ENCODE assay signal across 31 cellular contexts in genomic region chr11:94452988-94453387, GRCh38. TPM values are rescaled to one million over a fixed set of nuclear protein-coding genes. Genes with fewer than 3 reads are reported as not detected.
DNase-seq lines count a peak whose midpoint lies in the region; ATAC-seq, FAIRE-seq and TF ChIP-seq lines count a peak whose summit lies in the region.
"Had no signal": no experiment of that assay in that cellular context is flagged by ENCODE, and none has a peak within 500 bp of the region (broad histone marks: within the 10 kb centered on the region; RNA-seq: fewer than 3 reads in every experiment).

No MANE protein-coding gene starts in this region.

- no peak for TF ChIP-seq CTCF in natural killer cell (IDR thresholded peaks at IDR 0.05)
- TF ChIP-seq CTCF in HEK293 (tag by site-specific recombination; IDR thresholded peaks at IDR 0.05): no peak
- TF ChIP-seq CTCF in OCI-LY7 (conservative IDR thresholded peaks at IDR 0.05; ENCODE audit: low read length): no peak
- no peak for TF ChIP-seq CTCF in K562 (IDR thresholded peaks at IDR 0.05 in 2 of 3, conservative IDR thresholded peaks at IDR 0.05 in 1 of 3; ENCODE audit: insufficient read depth in 2 of 3, low read depth in 1 of 3, low read length in 3 of 3)
- TF ChIP-seq CTCF in nephron progenitor cell (IDR thresholded peaks at IDR 0.05): no peak

- TSS peak; percentile 6 for BruUV-seq in OCI-LY7 (replicated peaks; lab: Mats Ljungman, UMichigan)
- no TSS peak for BruUV-seq in K562 (replicated peaks; lab: Mats Ljungman, UMichigan)

- H3K4me3 Mint-ChIP-seq in natural killer cell (peak overlapping the region; percentile 10), nephron progenitor cell (no peak overlapping the region)
- no peak overlapping the region for H3K4me3 Mint-ChIP-seq in natural killer cell treated with Interleukin-12 subunit alpha and Interleukin-12 subunit beta and Interleukin-15 and Interleukin-18, amount 100 ng/mL, for 72 hours
- H3K4me3 Mint-ChIP-seq: CD14-positive monocyte; CD4-positive, alpha-beta T cell; CD8-positive, alpha-beta T cell had no signal

- H3K27me3 Mint-ChIP-seq in natural killer cell (ENCODE audit: low read depth in 2 of 2) (no peaks in the 10 kb centered on the region), nephron progenitor cell (ENCODE audit: low read depth, poor library complexity) (no peaks in the 10 kb centered on the region)
- H3K27me3 Mint-ChIP-seq in natural killer cell treated with Interleukin-12 subunit alpha and Interleukin-12 subunit beta and Interleukin-15 and Interleukin-18, amount 100 ng/mL, for 72 hours: no peaks in the 10 kb centered on the region
- H3K27me3 Mint-ChIP-seq: CD4-positive, alpha-beta T cell had no signal

- no peak overlapping the region for H2AFZ ChIP-seq in OCI-LY7 (ENCODE audit: low read length)
- no peak overlapping the region for H2AFZ ChIP-seq in K562 (ENCODE audit: low read depth, low read length)

- DNase-seq in natural killer cell (no peak), OCI-LY7 (ENCODE audit: low spot score) (no peak), K562 (ENCODE audit: extremely low read depth in 1 of 4, low spot score in 3 of 4) (no peak), nephron progenitor cell (no peak), T-helper 9 cell (no peak), NCI-H1930 (lab: John Stamatoyannopoulos, UW) (no peak)
- no peak for DNase-seq in natural killer cell treated with Interleukin-12 subunit alpha and Interleukin-12 subunit beta and Interleukin-15 and Interleukin-18, amount 100 ng/mL, for 72 hours (ENCODE audit: low spot score)
- DNase-seq: 8988T; ACHN; BE2C; C1 segment of cervical spinal cord; CD4-positive, alpha-beta T cell; CD8-positive, alpha-beta T cell; COR-L47; DMS 273 treated with DMSO at 0.1 percent for 48 hours; DMS153; DMS53; DMS79; DND-41; EL; GDM1 had no signal

- TF ChIP-seq EP300 in K562 (IDR thresholded peaks at IDR 0.05; ENCODE audit: low read length): no peak

- no peaks in the 10 kb centered on the region for H3K9me2 ChIP-seq in OCI-LY7 (ENCODE audit: insufficient read depth, low read length)

- no peaks in the 10 kb centered on the region for H3K27me3 ChIP-seq in K562 (ENCODE audit: control insufficient read depth in 2 of 2, insufficient read depth in 2 of 2, low read length in 2 of 2)
- H3K27me3 ChIP-seq: BE2C, BLaER1 had no signal

- TF ChIP-seq RAD21 in K562 (CRISPR knock-in tag; conservative IDR thresholded peaks at IDR 0.05 in 1 of 2, IDR thresholded peaks at IDR 0.05 in 1 of 2): no peak

- no peaks in the 10 kb centered on the region for H3K36me3 Mint-ChIP-seq in natural killer cell
- H3K36me3 Mint-ChIP-seq in natural killer cell treated with Interleukin-12 subunit alpha and Interleukin-12 subunit beta and Interleukin-15 and Interleukin-18, amount 100 ng/mL, for 72 hours: peaks cover 6% of the 10 kb centered on the region
- peaks cover 28% of the 10 kb centered on the region for H3K36me3 Mint-ChIP-seq in nephron progenitor cell (ENCODE audit: low read depth)

- FAIRE-seq in K562 (lab: Jason Lieb, UNC): no peak
- FAIRE-seq: A204.1, GM12878, GM18507 had no signal

- H3K9me3 ChIP-seq in HEK293 (ENCODE audit: control insufficient read depth, insufficient read depth, low read depth, low read length) (no peaks in the 10 kb centered on the region), OCI-LY7 (ENCODE audit: low read length) (peaks cover 7% of the 10 kb centered on the region; the same call in 1 of the 2 replicates), K562 (replicated peaks; ENCODE audit: control insufficient read depth, insufficient read depth, low read depth, low read length) (no peaks in the 10 kb centered on the region)
- H3K9me3 ChIP-seq: BE2C had no signal

- intact Hi-C loops in natural killer cell (cut with micrococcal nuclease) (no loop called here), OCI-LY7 (cut with micrococcal nuclease; ENCODE audit: unreplicated experiment) (no loop called here), K562 (cut with micrococcal nuclease) (no loop called here)

- no peaks in the 10 kb centered on the region for H3K9me1 ChIP-seq in K562 (ENCODE audit: control insufficient read depth, insufficient read depth, low read length)

- peak overlapping the region in 1 of 2 donors; percentile 41 for H3K27ac Mint-ChIP-seq in natural killer cell
- H3K27ac Mint-ChIP-seq in natural killer cell treated with Interleukin-12 subunit alpha and Interleukin-12 subunit beta and Interleukin-15 and Interleukin-18, amount 100 ng/mL, for 72 hours: no peak overlapping the region
- no peak overlapping the region for H3K27ac Mint-ChIP-seq in nephron progenitor cell
- H3K27ac Mint-ChIP-seq: CD14-positive monocyte; CD4-positive, alpha-beta T cell; CD8-positive, alpha-beta T cell had no signal

- H3K4me2 ChIP-seq in OCI-LY7 (ENCODE audit: low read length) (no peak overlapping the region), K562 (ENCODE audit: insufficient read depth, low read length) (no peak overlapping the region)
- H3K4me2 ChIP-seq: BLaER1 had no signal

- WGBS in K562 (ENCODE audit: insufficient coverage, low coverage, missing lambda C conversion rate): 97% methylated on average over 2 of the region's 2 CpGs

- ATAC-seq in natural killer cell (no peak), K562 (no peak)
- no peak for ATAC-seq in natural killer cell treated with Interleukin-12 subunit alpha and Interleukin-12 subunit beta and Interleukin-15 and Interleukin-18, amount 100 ng/mL, for 72 hours
- ATAC-seq: CD8-positive, alpha-beta T cell; GM12878 had no signal

- H3K4me1 Mint-ChIP-seq in natural killer cell (peaks cover 6 to 11% of the 10 kb centered on the region in 2 donors), nephron progenitor cell (no peaks in the 10 kb centered on the region)
- peaks cover 10% of the 10 kb centered on the region in 2 donors for H3K4me1 Mint-ChIP-seq in natural killer cell treated with Interleukin-12 subunit alpha and Interleukin-12 subunit beta and Interleukin-15 and Interleukin-18, amount 100 ng/mL, for 72 hours (ENCODE audit: low read depth in 2 of 2)

- H3K9me3 Mint-ChIP-seq in natural killer cell (no peaks in the 10 kb centered on the region), nephron progenitor cell (no peaks in the 10 kb centered on the region)
- H3K9me3 Mint-ChIP-seq in natural killer cell treated with Interleukin-12 subunit alpha and Interleukin-12 subunit beta and Interleukin-15 and Interleukin-18, amount 100 ng/mL, for 72 hours: no peaks in the 10 kb centered on the region
- H3K9me3 Mint-ChIP-seq: CD4-positive, alpha-beta T cell had no signal

- H4K20me1 ChIP-seq in OCI-LY7 (ENCODE audit: insufficient read depth, low read length): no peaks in the 10 kb centered on the region
- no peaks in the 10 kb centered on the region for H4K20me1 ChIP-seq in K562 (replicated peaks; ENCODE audit: control insufficient read depth, insufficient read depth, low read length)
- H4K20me1 ChIP-seq: BLaER1 had no signal

- TF ChIP-seq POLR2A in K562 (conservative IDR thresholded peaks at IDR 0.05): no peak

- CTCF ChIA-PET in HEK293 (lab: Yijun Ruan, JAX) (interaction anchor here (0.7 kb wide), 1 partner anchor 516 kb away, joined by 3 read pairs; no protein-coding TSS in a partner anchor), OCI-LY7 (lab: Charles Lee; ENCODE audit: unreplicated experiment) (no interaction called here), K562 (lab: Yijun Ruan, JAX; ENCODE audit: low intra/inter-chr PET ratio) (interaction anchor here (0.7 kb wide), 1 partner anchor 559 kb away, joined by 4 read pairs; no protein-coding TSS in a partner anchor)

- H3K4me3 ChIP-seq in HEK293 (ENCODE audit: low read depth, low read length) (no peak overlapping the region), OCI-LY7 (ENCODE audit: low read depth, low read length, poor library complexity, severe bottlenecking) (no peak overlapping the region), K562 (no peak overlapping the region)
- H3K4me3 ChIP-seq: BLaER1, GM12878 had no signal

- H3K4me1 ChIP-seq in HEK293 (ENCODE audit: control insufficient read depth, insufficient read depth, low read length) (no peaks in the 10 kb centered on the region), OCI-LY7 (ENCODE audit: insufficient read depth, low read length, poor library complexity, severe bottlenecking) (no peaks in the 10 kb centered on the region), K562 (replicated peaks in 1 of 2; ENCODE audit: control insufficient read depth in 2 of 2, insufficient read depth in 2 of 2, low read length in 2 of 2) (peaks cover 0 to 6% of the 10 kb centered on the region in 2 experiments; a peak in 2 of 5 replicates)
- H3K4me1 ChIP-seq: BE2C, BLaER1 had no signal

- POLR2A ChIA-PET in HEK293 (lab: Yijun Ruan, JAX): no interaction called here
- POLR2A ChIA-PET in OCI-LY7 (lab: Charles Lee): no interaction called here
- POLR2A ChIA-PET in K562 (lab: Yijun Ruan, JAX): interaction anchor here (1.9 kb wide), 1 partner anchor 10 kb away, joined by 6 read pairs; no protein-coding TSS in a partner anchor

- H3K79me2 ChIP-seq in OCI-LY7 (ENCODE audit: insufficient read depth, low read depth, low read length): no peaks in the 10 kb centered on the region
- no peaks in the 10 kb centered on the region for H3K79me2 ChIP-seq in K562 (ENCODE audit: control insufficient read depth, insufficient read depth, low read length)

- H3K9ac ChIP-seq in K562 (ENCODE audit: insufficient read depth in 1 of 2, low read depth in 2 of 2, low read length in 2 of 2): no peak overlapping the region
- H3K9ac ChIP-seq: BLaER1 had no signal

- H3K36me3 ChIP-seq in HEK293 (ENCODE audit: control insufficient read depth in 2 of 2, insufficient read depth in 1 of 2, low read length in 2 of 2) (peaks cover 4 to 48% of the 10 kb centered on the region in 2 experiments; a peak in 2 of 3 replicates), OCI-LY7 (ENCODE audit: insufficient read depth, low read length) (peaks cover 76% of the 10 kb centered on the region), K562 (ENCODE audit: control insufficient read depth, insufficient read depth, low read length) (peaks cover 15% of the 10 kb centered on the region)

- in situ Hi-C loops in K562 (cut with MboI): no loop called here

- no peak overlapping the region for H3K27ac ChIP-seq in HEK293 (ENCODE audit: extremely low read depth, low read depth, low read length)
- no peak overlapping the region for H3K27ac ChIP-seq in OCI-LY7 (ENCODE audit: low read depth, low read length, poor library complexity, severe bottlenecking)
- H3K27ac ChIP-seq in K562 (ENCODE audit: extremely low read depth, low read depth, low read length): no peak overlapping the region
- H3K27ac ChIP-seq: BLaER1 had no signal

RNA-seq across cellular contexts. Expression of gene MRE11, which starts 40.7 kb away (rescaled TPM):
- total RNA-seq in natural killer cell: 10 to 100 TPM; 42.1 to 45.2 (median 43.8) TPM
- total RNA-seq in natural killer cell treated with Interleukin-12 subunit alpha and Interleukin-12 subunit beta and Interleukin-15 and Interleukin-18, amount 100 ng/mL, for 72 hours: 10 to 100 TPM; 27.7 to 57.7 TPM
- total RNA-seq in OCI-LY7 (2014; rRNA removed; shearing (Covaris generic)): 42.6 and 44.4 TPM in 2 replicates
- 62.1 and 64.8 TPM in 2 replicates for total RNA-seq in OCI-LY7 (2022)
- 31.5 and 107 TPM in 2 replicates for total RNA-seq in K562 (2011; cell fraction: chromatin; rRNA removed; ENCODE audit: low replicate concordance)
- 10.5 and 11.2 TPM in 2 replicates for total RNA-seq in K562 (2011; cell fraction: nucleolus; rRNA removed)
- total RNA-seq in K562 (2011; cell fraction: nucleoplasm; rRNA removed): 27.4 and 33.7 TPM in 2 replicates
- total RNA-seq in K562 (2014; rRNA removed): 18.3 and 21.3 TPM in 2 replicates
- total RNA-seq in K562 (2014; rRNA removed; fragmentation: Illumina TruSeq; extraction: Trizol): 45.2 and 59.6 TPM in 2 replicates
- 29.1 and 34.1 TPM in 2 replicates for total RNA-seq in K562 (2015; rRNA removed; fragmentation: Illumina TruSeq; extraction: Trizol)
- 30.4 and 34.1 TPM in 2 replicates for total RNA-seq in K562 (2021)
- polyA plus RNA-seq in K562 (2011; rRNA removed): 19.9 and 28.4 TPM in 2 replicates
- 3.9 and 7.2 TPM in 2 replicates for polyA plus RNA-seq in K562 (2011; cell fraction: cytosol; rRNA removed)
- 19.7 and 20.9 TPM in 2 replicates for polyA plus RNA-seq in K562 (2011; cell fraction: nucleus; rRNA removed)
- polyA plus RNA-seq in K562 (2012): 18.7 and 20.0 TPM in 2 replicates
- polyA plus RNA-seq in K562 (2014; fragmentation: Illumina TruSeq; extraction: Trizol): 30.3 and 30.9 TPM in 2 replicates
- 10 to 100 TPM; 21.0 to 29.1 TPM for polyA plus RNA-seq in K562 (2014; fragmentation: Nextera tagmentation; extraction: Ambion mirVana)
- polyA plus RNA-seq in K562 (2014; rRNA removed): 22.9 and 27.4 TPM in 2 replicates
- polyA minus RNA-seq in K562 (2011; rRNA and poly(A)+ RNA removed): 48.7 and 53.2 TPM in 2 replicates
- 12.4 and 15.9 TPM in 2 replicates for polyA minus RNA-seq in K562 (2011; cell fraction: cytosol; rRNA and poly(A)+ RNA removed)
- polyA minus RNA-seq in K562 (2011; cell fraction: nucleus; rRNA and poly(A)+ RNA removed): 32.0 and 42.8 TPM in 2 replicates

RNA-seq across cellular contexts. Expression of gene ANKRD49, which starts 40.8 kb away (rescaled TPM):
- total RNA-seq in natural killer cell: 10 to 100 TPM; 47.7 to 55.6 (median 52.6) TPM
- total RNA-seq in natural killer cell treated with Interleukin-12 subunit alpha and Interleukin-12 subunit beta and Interleukin-15 and Interleukin-18, amount 100 ng/mL, for 72 hours: 10 to 100 TPM; 18.0 to 23.7 TPM
- 26.1 and 29.2 TPM in 2 replicates for total RNA-seq in OCI-LY7 (2014; rRNA removed; shearing (Covaris generic))
- total RNA-seq in OCI-LY7 (2022): 26.8 and 28.8 TPM in 2 replicates
- 7.3 and 25.9 TPM in 2 replicates for total RNA-seq in K562 (2011; cell fraction: chromatin; rRNA removed; ENCODE audit: low replicate concordance)
- 3.8 and 7.8 TPM in 2 replicates for total RNA-seq in K562 (2011; cell fraction: nucleolus; rRNA removed)
- 10.2 and 17.6 TPM in 2 replicates for total RNA-seq in K562 (2011; cell fraction: nucleoplasm; rRNA removed)
- total RNA-seq in K562 (2014; rRNA removed): 13.4 and 17.1 TPM in 2 replicates
- total RNA-seq in K562 (2014; rRNA removed; fragmentation: Illumina TruSeq; extraction: Trizol): 30.6 and 39.4 TPM in 2 replicates
- total RNA-seq in K562 (2015; rRNA removed; fragmentation: Illumina TruSeq; extraction: Trizol): 32.0 and 32.2 TPM in 2 replicates
- total RNA-seq in K562 (2021): 16.7 and 17.0 TPM in 2 replicates
- 37.4 and 38.7 TPM in 2 replicates for polyA plus RNA-seq in K562 (2011; rRNA removed)
- 9.4 and 14.8 TPM in 2 replicates for polyA plus RNA-seq in K562 (2011; cell fraction: cytosol; rRNA removed)
- 26.4 and 43.0 TPM in 2 replicates for polyA plus RNA-seq in K562 (2011; cell fraction: nucleus; rRNA removed)
- polyA plus RNA-seq in K562 (2012): 16.3 and 20.2 TPM in 2 replicates
- 29.3 and 36.4 TPM in 2 replicates for polyA plus RNA-seq in K562 (2014; fragmentation: Illumina TruSeq; extraction: Trizol)
- 10 to 100 TPM; 28.8 to 43.5 TPM for polyA plus RNA-seq in K562 (2014; fragmentation: Nextera tagmentation; extraction: Ambion mirVana)
- polyA plus RNA-seq in K562 (2014; rRNA removed): 26.2 and 31.2 TPM in 2 replicates
- polyA minus RNA-seq in K562 (2011; rRNA and poly(A)+ RNA removed): 15.1 and 16.6 TPM in 2 replicates
- 4.2 and 8.3 TPM in 2 replicates for polyA minus RNA-seq in K562 (2011; cell fraction: cytosol; rRNA and poly(A)+ RNA removed)
- polyA minus RNA-seq in K562 (2011; cell fraction: nucleus; rRNA and poly(A)+ RNA removed): 10.2 and 24.4 TPM in 2 replicates

RNA-seq across cellular contexts. Expression of gene GPR83, which starts 51.8 kb away (rescaled TPM):
- total RNA-seq in natural killer cell (under 1 TPM; 0.26 to 0.55 (median 0.32) TPM), OCI-LY7 (2022) (0.10 TPM in 1 of 2 replicates, not detected in the other), K562 (2014; rRNA removed) (0.12 TPM in 1 of 2 replicates, not detected in the other), K562 (2014; rRNA removed; fragmentation: Illumina TruSeq; extraction: Trizol) (0.07 and 0.10 TPM in 2 replicates), K562 (2015; rRNA removed; fragmentation: Illumina TruSeq; extraction: Trizol) (0.04 and 0.19 TPM in 2 replicates), K562 (2021) (0.07 and 0.13 TPM in 2 replicates)
- under 1 TPM in 1 of 2 donors, not detected in 1; 0.31 TPM for total RNA-seq in natural killer cell treated with Interleukin-12 subunit alpha and Interleukin-12 subunit beta and Interleukin-15 and Interleukin-18, amount 100 ng/mL, for 72 hours
- 0.03 TPM in 2 replicates for total RNA-seq in OCI-LY7 (2014; rRNA removed; shearing (Covaris generic))
- 0.09 and 0.30 TPM in 2 replicates for total RNA-seq in K562 (2011; cell fraction: chromatin; rRNA removed; ENCODE audit: low replicate concordance)
- 0.13 and 0.17 TPM in 2 replicates for total RNA-seq in K562 (2011; cell fraction: nucleolus; rRNA removed)
- 0.29 TPM in 1 of 2 replicates, not detected in the other for total RNA-seq in K562 (2011; cell fraction: nucleoplasm; rRNA removed)
- polyA plus RNA-seq in K562 (2011; rRNA removed) (0.07 and 0.10 TPM in 2 replicates), K562 (2014; fragmentation: Illumina TruSeq; extraction: Trizol) (0.07 and 0.10 TPM in 2 replicates), K562 (2014; fragmentation: Nextera tagmentation; extraction: Ambion mirVana) (under 1 TPM in 1 of 2 experiments, not detected in 1; 0.03 TPM), K562 (2014; rRNA removed) (0.08 TPM in 1 of 2 replicates, not detected in the other)
- polyA plus RNA-seq in K562 (2011; cell fraction: cytosol; rRNA removed): 0.07 TPM in 1 of 2 replicates, not detected in the other
- 0.15 and 0.44 TPM in 2 replicates for polyA plus RNA-seq in K562 (2011; cell fraction: nucleus; rRNA removed)
- 0.04 and 0.14 TPM in 2 replicates for polyA plus RNA-seq in K562 (2012)
- polyA minus RNA-seq in K562 (2011; rRNA and poly(A)+ RNA removed): 0.07 and 0.09 TPM in 2 replicates
- not detected in 2 replicates for polyA minus RNA-seq in K562 (2011; cell fraction: cytosol; rRNA and poly(A)+ RNA removed)
- polyA minus RNA-seq in K562 (2011; cell fraction: nucleus; rRNA and poly(A)+ RNA removed): 0.11 TPM in 1 of 2 replicates, not detected in the other
- total RNA-seq: Daoy, G401, GM12878 had no signal

RNA-seq across cellular contexts. Expression of gene C11orf97, which starts 59.3 kb away (rescaled TPM):
- not detected for total RNA-seq in natural killer cell
- total RNA-seq in natural killer cell treated with Interleukin-12 subunit alpha and Interleukin-12 subunit beta and Interleukin-15 and Interleukin-18, amount 100 ng/mL, for 72 hours: not detected
- not detected in 2 replicates for total RNA-seq in OCI-LY7 (2014; rRNA removed; shearing (Covaris generic))
- total RNA-seq in OCI-LY7 (2022): not detected in 2 replicates
- total RNA-seq in K562 (2011; cell fraction: chromatin; rRNA removed; ENCODE audit: low replicate concordance): not detected in 2 replicates
- total RNA-seq in K562 (2011; cell fraction: nucleolus; rRNA removed): not detected in 2 replicates
- not detected in 2 replicates for total RNA-seq in K562 (2011; cell fraction: nucleoplasm; rRNA removed)
- total RNA-seq in K562 (2014; rRNA removed): not detected in 2 replicates
- not detected in 2 replicates for total RNA-seq in K562 (2014; rRNA removed; fragmentation: Illumina TruSeq; extraction: Trizol)
- total RNA-seq in K562 (2015; rRNA removed; fragmentation: Illumina TruSeq; extraction: Trizol): not detected in 2 replicates
- total RNA-seq in K562 (2021): not detected in 2 replicates
- not detected in 2 replicates for polyA plus RNA-seq in K562 (2011; rRNA removed)
- not detected in 2 replicates for polyA plus RNA-seq in K562 (2011; cell fraction: cytosol; rRNA removed)
- polyA plus RNA-seq in K562 (2011; cell fraction: nucleus; rRNA removed): not detected in 2 replicates
- polyA plus RNA-seq in K562 (2012): not detected in 2 replicates
- not detected in 2 replicates for polyA plus RNA-seq in K562 (2014; fragmentation: Illumina TruSeq; extraction: Trizol)
- not detected for polyA plus RNA-seq in K562 (2014; fragmentation: Nextera tagmentation; extraction: Ambion mirVana)
- polyA plus RNA-seq in K562 (2014; rRNA removed): not detected in 2 replicates
- not detected in 2 replicates for polyA minus RNA-seq in K562 (2011; rRNA and poly(A)+ RNA removed)
- polyA minus RNA-seq in K562 (2011; cell fraction: cytosol; rRNA and poly(A)+ RNA removed): not detected in 2 replicates
- not detected in 2 replicates for polyA minus RNA-seq in K562 (2011; cell fraction: nucleus; rRNA and poly(A)+ RNA removed)
- total RNA-seq: A673; CD4-positive, alpha-beta T cell; CD8-positive, alpha-beta T cell; Daoy; G401; GM12878 had no signal
- polyA plus RNA-seq: AG04450, CD14-positive monocyte, GM12878 had no signal
